In genomic region chr18:77063256-77063655, GRCh38 we compare ENCODE assay signal across 8 cellular contexts.
A peak's percentile ranks its signal among the peaks of the same experiment; 100 is the strongest.
DNase-seq lines count a peak whose midpoint lies in the region; ATAC-seq and TF ChIP-seq lines count a peak whose summit lies in the region.

No MANE protein-coding gene starts in this region.

- no peak for TF ChIP-seq POLR2A in thyroid gland (IDR thresholded peaks at IDR 0.05)

- no peaks in the 10 kb centered on the region for H3K36me3 ChIP-seq in thyroid gland
- no peaks in the 10 kb centered on the region for H3K36me3 ChIP-seq in WERI-Rb-1

- DNase-seq in GDM1 (lab: John Stamatoyannopoulos, UW) (peak; percentile 44), NAMALWA (ENCODE audit: low spot score) (peak; percentile 41), activated T-cell treated with anti-CD3 and anti-CD28 coated beads for 1 hour (ENCODE audit: low read depth) (peak; percentile 58), kidney glomerular epithelial cell (lab: John Stamatoyannopoulos, UW) (peak; percentile 32), thyroid gland (peak in 1 of 2 donors; percentile 50), NCI-H1930 (lab: John Stamatoyannopoulos, UW) (no peak), WERI-Rb-1 (no peak)

- TF ChIP-seq CTCF in thyroid gland (IDR thresholded peaks at IDR 0.05) (no peak), WERI-Rb-1 (IDR thresholded peaks at IDR 0.05; ENCODE audit: low read depth, low read length) (no peak)

- H3K4me1 ChIP-seq in thyroid gland = peaks cover 30 to 50% of the 10 kb centered on the region in 2 donors

- intact Hi-C loops in thyroid gland (cut with DNase I) = no loop called here

- no peak overlapping the region for H3K4me3 ChIP-seq in thyroid gland (replicated peaks in 1 of 3)
- H3K4me3 ChIP-seq in WERI-Rb-1 (ENCODE audit: low read depth, low read length) = no peak overlapping the region

- H3K27me3 ChIP-seq in thyroid gland = no peaks in the 10 kb centered on the region
- H3K27me3 ChIP-seq in WERI-Rb-1 (ENCODE audit: insufficient read depth, low read depth, severe bottlenecking) = no peaks in the 10 kb centered on the region

- 58 to 62% methylated on average over 7 of the region's 7 CpGs for WGBS in thyroid gland, 2 donors

- ATAC-seq in GM21737 (IDR thresholded peaks at IDR 0.05; ENCODE audit: unreplicated experiment) = peak; percentile 41

- H3K9me3 ChIP-seq in thyroid gland (no peaks in the 10 kb centered on the region), WERI-Rb-1 (ENCODE audit: severe bottlenecking) (no peaks in the 10 kb centered on the region)

- H3K27ac ChIP-seq in thyroid gland (peak overlapping the region; percentile 22 to 66 (median 35)), WERI-Rb-1 (no peak overlapping the region)

Comparison
In these comparisons a context has a peak if more than half of its experiments do, and no peak if none do; other contexts are left out.
1. DNase-seq: peak in GDM1 (single experiment), NAMALWA (single experiment), activated T-cell treated with anti-CD3 and anti-CD28 coated beads for 1 hour (single experiment) and kidney glomerular epithelial cell (single experiment); none in NCI-H1930 (0 of 2) and WERI-Rb-1 (single experiment).